12 cellular contexts compared by ENCODE assay signal in the genomic region with DNA sequence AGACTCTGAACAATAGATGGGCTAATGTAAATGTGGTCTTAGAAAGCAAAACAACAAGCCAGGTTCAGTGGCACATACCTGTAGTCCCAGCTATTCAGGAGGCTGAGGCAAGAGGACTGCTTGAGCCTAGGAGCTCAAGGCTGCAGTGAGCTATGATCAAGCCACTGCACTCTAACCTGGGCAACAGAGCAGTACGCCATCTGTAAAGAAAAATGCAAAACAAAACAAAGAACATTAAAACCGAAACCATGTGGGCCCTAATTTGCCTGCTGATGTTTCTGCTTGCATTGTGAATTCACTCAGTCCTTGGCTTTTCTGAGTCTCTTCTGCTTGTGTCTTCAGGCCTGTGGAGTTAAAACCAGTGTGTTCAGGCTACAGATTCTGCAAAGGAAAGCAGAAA. TPM values are rescaled to one million over a fixed set of nuclear protein-coding genes. Genes with fewer than 3 reads are reported as not detected.
DNase-seq lines count a peak whose midpoint lies in the region; ATAC-seq and TF ChIP-seq lines count a peak whose summit lies in the region.
"Had no signal": no experiment of that assay in that cellular context is flagged by ENCODE, and none has a peak within 500 bp of the region (broad histone marks: within the 10 kb centered on the region; RNA-seq: fewer than 3 reads in every experiment).

No MANE protein-coding gene starts in this region.

- no peak overlapping the region for H3K4me3 ChIP-seq in neural progenitor cell
- H3K4me3 ChIP-seq: A549, thoracic aorta had no signal

- CTCF ChIA-PET in activated CD4-positive, alpha-beta T cell treated with anti-CD3 and anti-CD28 coated beads, Interleukin-2, amount 10 ng/mL, durations not matched to agents 7 days and 5 days (lab: Charles Lee): interaction anchor here (0.7 to 2.1 kb wide), 9 partner anchors 10 to 71 kb away, joined by 3 to 15 read pairs (median 4); no protein-coding TSS in a partner anchor

- H3K4me3 Mint-ChIP-seq in activated CD4-positive, alpha-beta T cell treated with anti-CD3 and anti-CD28 coated beads, Interleukin-2, amount 10 ng/mL, durations not matched to agents 7 days and 5 days: no peak overlapping the region
- H3K4me3 Mint-ChIP-seq in neural progenitor cell: no peak overlapping the region

- no peak for TF ChIP-seq CTCF in neural progenitor cell (IDR thresholded peaks at IDR 0.05)

- no peak overlapping the region for H3K9ac ChIP-seq in neural progenitor cell

- peak overlapping the region; percentile 7 for H2AFZ ChIP-seq in neural progenitor cell (replicated peaks)

- no peaks in the 10 kb centered on the region for H3K79me2 ChIP-seq in neural progenitor cell (ENCODE audit: low read depth)

- POLR2A ChIA-PET in activated CD4-positive, alpha-beta T cell treated with anti-CD3 and anti-CD28 coated beads, Interleukin-2, amount 10 ng/mL, durations not matched to agents 7 days and 5 days (lab: Charles Lee): no interaction called here

- H3K9me3 ChIP-seq in neural progenitor cell (ENCODE audit: low read depth): no peaks in the 10 kb centered on the region
- H3K9me3 ChIP-seq: A549, thoracic aorta had no signal

- no peak overlapping the region for H3K27ac ChIP-seq in neural progenitor cell
- H3K27ac ChIP-seq: A549, epithelial cell of prostate, thoracic aorta, VCaP had no signal

- peaks cover 3% of the 10 kb centered on the region for H3K36me3 Mint-ChIP-seq in activated CD4-positive, alpha-beta T cell treated with anti-CD3 and anti-CD28 coated beads, Interleukin-2, amount 10 ng/mL, durations not matched to agents 7 days and 5 days (ENCODE audit: low read depth)
- no peaks in the 10 kb centered on the region for H3K36me3 Mint-ChIP-seq in neural progenitor cell

- ATAC-seq in GM21737 (IDR thresholded peaks at IDR 0.05; ENCODE audit: unreplicated experiment) (peak; percentile 91), HG03571 (IDR thresholded peaks at IDR 0.05; ENCODE audit: unreplicated experiment) (peak; percentile 87)
- ATAC-seq: A549 had no signal

- no peaks in the 10 kb centered on the region for H3K27me3 ChIP-seq in neural progenitor cell

- no peaks in the 10 kb centered on the region for H3K36me3 ChIP-seq in neural progenitor cell
- H3K36me3 ChIP-seq: thoracic aorta had no signal

- H3K9me3 Mint-ChIP-seq in activated CD4-positive, alpha-beta T cell treated with anti-CD3 and anti-CD28 coated beads, Interleukin-2, amount 10 ng/mL, durations not matched to agents 7 days and 5 days: no peaks in the 10 kb centered on the region
- H3K9me3 Mint-ChIP-seq in neural progenitor cell: no peaks in the 10 kb centered on the region

- no peaks in the 10 kb centered on the region for H4K20me1 ChIP-seq in neural progenitor cell (ENCODE audit: low read depth)

- no peak overlapping the region for H3K4me2 ChIP-seq in neural progenitor cell
- H3K4me2 ChIP-seq: A549 had no signal

- DNase-seq in activated CD4-positive, alpha-beta T cell treated with anti-CD3 and anti-CD28 coated beads, Interleukin-2, amount 10 ng/mL, durations not matched to agents 7 days and 5 days: no peak
- no peak for DNase-seq in activated CD4-positive, alpha-beta T cell treated with anti-CD3 and anti-CD28 coated beads, Interleukin-2, amount 50 U/mL, for 1 hour
- DNase-seq in neural progenitor cell (ENCODE audit: low spot score) (no peak), hypothalamus (lab: John Stamatoyannopoulos, UW) (no peak), iPS-NIHi11 (ENCODE audit: low spot score) (no peak), DMS53 (lab: John Stamatoyannopoulos, UW) (no peak)

- no peaks in the 10 kb centered on the region for H3K27me3 Mint-ChIP-seq in activated CD4-positive, alpha-beta T cell treated with anti-CD3 and anti-CD28 coated beads, Interleukin-2, amount 10 ng/mL, durations not matched to agents 7 days and 5 days
- peaks cover 3% of the 10 kb centered on the region for H3K27me3 Mint-ChIP-seq in neural progenitor cell (ENCODE audit: insufficient read depth, low read depth)

- H3K4me1 Mint-ChIP-seq in activated CD4-positive, alpha-beta T cell treated with anti-CD3 and anti-CD28 coated beads, Interleukin-2, amount 10 ng/mL, durations not matched to agents 7 days and 5 days: peaks cover 50% of the 10 kb centered on the region
- peaks cover 51% of the 10 kb centered on the region for H3K4me1 Mint-ChIP-seq in neural progenitor cell

- peaks cover 11% of the 10 kb centered on the region for H3K4me1 ChIP-seq in neural progenitor cell

- no peaks in the 10 kb centered on the region for H3F3A ChIP-seq in neural progenitor cell (ENCODE audit: low read depth)

- H3K27ac Mint-ChIP-seq in activated CD4-positive, alpha-beta T cell treated with anti-CD3 and anti-CD28 coated beads, Interleukin-2, amount 10 ng/mL, durations not matched to agents 7 days and 5 days: peak overlapping the region; percentile 84
- peak overlapping the region; percentile 30 for H3K27ac Mint-ChIP-seq in neural progenitor cell

RNA-seq across cellular contexts. Expression of a gene that starts 56.7 kb away (rescaled TPM):
- 100 to 1,000 TPM; 220 to 258 TPM for total RNA-seq in activated CD4-positive, alpha-beta T cell treated with anti-CD3 and anti-CD28 coated beads, Interleukin-2, amount 10 ng/mL, durations not matched to agents 7 days and 5 days
- total RNA-seq in neural progenitor cell (ENCODE audit: low replicate concordance): 154 and 214 TPM in 2 replicates
